Comparison of ENCODE assay signal across 1 cellular context in genomic region chr13:41495044-41495443, GRCh38.
A peak's percentile ranks its signal among the peaks of the same experiment; 100 is the strongest.
TF ChIP-seq lines count a peak whose summit lies in the region.

No MANE protein-coding gene starts in this region.

TF ChIP-seq in HepG2, 621 proteins besides CTCF, POLR2A, EP300 and RAD21 (continued from another document and continues in another):
- TF ChIP-seq ZHX2 (IDR thresholded peaks at IDR 0.05; ENCODE audit: low read depth) (no peak), ZHX2 (CRISPR knock-in tag; IDR thresholded peaks at IDR 0.05; ENCODE audit: borderline replicate concordance) (no peak), MXI1 (IDR thresholded peaks at IDR 0.05; ENCODE audit: borderline replicate concordance, low read depth, low read length) (no peak), TIGD3 (CRISPR knock-in tag; IDR thresholded peaks at IDR 0.05; ENCODE audit: borderline replicate concordance) (no peak), ZNF740 (CRISPR knock-in tag; IDR thresholded peaks at IDR 0.05) (no peak), ZFP82 (CRISPR knock-in tag; IDR thresholded peaks at IDR 0.05; ENCODE audit: borderline replicate concordance) (no peak), SAP130 (CRISPR knock-in tag; IDR thresholded peaks at IDR 0.05; ENCODE audit: low read depth) (no peak), ZNF414 (CRISPR knock-in tag; IDR thresholded peaks at IDR 0.05) (no peak), HNF1B (CRISPR knock-in tag; IDR thresholded peaks at IDR 0.05) (no peak), ZMAT5 (CRISPR knock-in tag; IDR thresholded peaks at IDR 0.05; ENCODE audit: borderline replicate concordance, low read depth) (no peak), MEIS2 (CRISPR knock-in tag; IDR thresholded peaks at IDR 0.05) (no peak), ARHGAP35 (CRISPR knock-in tag; IDR thresholded peaks at IDR 0.05; ENCODE audit: borderline replicate concordance) (no peak), THAP7 (CRISPR knock-in tag; IDR thresholded peaks at IDR 0.05) (no peak), MXD1 (CRISPR knock-in tag; IDR thresholded peaks at IDR 0.05) (no peak), SOX6 (IDR thresholded peaks at IDR 0.05) (no peak), SOX6 (CRISPR knock-in tag; IDR thresholded peaks at IDR 0.05) (peak; percentile 70), SIX4 (CRISPR knock-in tag; IDR thresholded peaks at IDR 0.05) (no peak), ZNF407 (CRISPR knock-in tag; IDR thresholded peaks at IDR 0.05; ENCODE audit: not compliant biosample characterization) (no peak), HBP1 (CRISPR knock-in tag; IDR thresholded peaks at IDR 0.05; ENCODE audit: low read depth) (no peak), SOX13 (IDR thresholded peaks at IDR 0.05) (no peak), SOX13 (CRISPR knock-in tag; conservative IDR thresholded peaks at IDR 0.05 in 1 of 2, IDR thresholded peaks at IDR 0.05 in 1 of 2) (peak in 1 of 2 experiments; percentile 84; a peak in 2 of 4 replicates), HMGXB3 (CRISPR knock-in tag; IDR thresholded peaks at IDR 0.05; ENCODE audit: borderline replicate concordance) (no peak), ZFX (CRISPR knock-in tag; IDR thresholded peaks at IDR 0.05; ENCODE audit: low read depth) (no peak), RXRB (CRISPR knock-in tag; IDR thresholded peaks at IDR 0.05; ENCODE audit: borderline replicate concordance) (peak; percentile 51; the same call in 1 of the 2 replicates), YEATS4 (CRISPR knock-in tag; IDR thresholded peaks at IDR 0.05; ENCODE audit: borderline replicate concordance) (no peak), SALL1 (CRISPR knock-in tag; IDR thresholded peaks at IDR 0.05) (peak; percentile 37; the same call in 1 of the 2 replicates)
